In the genomic region with DNA sequence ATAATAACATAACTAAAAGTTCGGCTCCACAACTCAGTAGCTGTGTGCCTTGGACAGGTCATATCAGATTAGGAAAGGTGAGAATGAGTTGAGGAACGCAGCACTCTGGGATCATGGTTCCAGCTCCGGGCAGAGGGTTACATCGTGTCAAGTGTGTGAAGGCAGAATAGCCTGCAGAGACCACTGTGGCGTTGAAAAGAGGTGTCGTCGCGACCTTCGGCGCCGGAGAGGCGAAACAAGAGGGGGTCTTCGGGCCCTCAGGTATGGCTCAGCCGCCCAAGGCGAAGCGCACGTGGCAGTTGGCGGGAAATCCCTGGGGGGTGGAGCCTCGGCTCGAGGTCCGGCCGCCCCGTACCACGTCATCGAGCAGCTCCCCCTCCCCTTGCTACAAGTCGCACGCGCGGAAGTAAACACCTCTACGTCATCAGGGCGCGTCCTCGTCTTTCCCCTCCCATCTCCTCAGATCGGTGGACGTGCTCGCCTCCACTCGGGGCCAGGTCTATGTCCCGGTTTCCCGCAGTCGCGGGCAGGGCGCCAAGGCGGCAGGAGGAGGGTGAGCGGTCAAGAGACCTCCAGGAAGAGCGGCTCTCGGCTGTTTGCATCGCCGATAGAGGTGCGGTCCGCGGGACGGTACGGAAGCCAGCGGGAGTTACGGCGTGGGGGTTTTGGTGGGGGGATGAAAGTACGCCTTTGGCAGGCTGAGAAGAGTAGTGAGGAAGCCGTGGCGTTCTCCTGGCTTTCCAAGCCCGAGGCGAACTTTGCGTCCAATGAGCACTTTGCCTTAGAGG, we compare ENCODE assay signal across 8 cellular contexts. TPM values are rescaled to one million over a fixed set of nuclear protein-coding genes. Genes with fewer than 3 reads are reported as not detected.
DNase-seq lines count a peak whose midpoint lies in the region; ATAC-seq, FAIRE-seq and TF ChIP-seq lines count a peak whose summit lies in the region.

A gene with protein sequence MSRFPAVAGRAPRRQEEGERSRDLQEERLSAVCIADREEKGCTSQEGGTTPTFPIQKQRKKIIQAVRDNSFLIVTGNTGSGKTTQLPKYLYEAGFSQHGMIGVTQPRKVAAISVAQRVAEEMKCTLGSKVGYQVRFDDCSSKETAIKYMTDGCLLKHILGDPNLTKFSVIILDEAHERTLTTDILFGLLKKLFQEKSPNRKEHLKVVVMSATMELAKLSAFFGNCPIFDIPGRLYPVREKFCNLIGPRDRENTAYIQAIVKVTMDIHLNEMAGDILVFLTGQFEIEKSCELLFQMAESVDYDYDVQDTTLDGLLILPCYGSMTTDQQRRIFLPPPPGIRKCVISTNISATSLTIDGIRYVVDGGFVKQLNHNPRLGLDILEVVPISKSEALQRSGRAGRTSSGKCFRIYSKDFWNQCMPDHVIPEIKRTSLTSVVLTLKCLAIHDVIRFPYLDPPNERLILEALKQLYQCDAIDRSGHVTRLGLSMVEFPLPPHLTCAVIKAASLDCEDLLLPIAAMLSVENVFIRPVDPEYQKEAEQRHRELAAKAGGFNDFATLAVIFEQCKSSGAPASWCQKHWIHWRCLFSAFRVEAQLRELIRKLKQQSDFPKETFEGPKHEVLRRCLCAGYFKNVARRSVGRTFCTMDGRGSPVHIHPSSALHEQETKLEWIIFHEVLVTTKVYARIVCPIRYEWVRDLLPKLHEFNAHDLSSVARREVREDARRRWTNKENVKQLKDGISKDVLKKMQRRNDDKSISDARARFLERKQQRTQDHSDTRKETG (plus strand): TSS at position 440 of the 788 bp plus-strand sequence. CDS start 62 bp downstream, at position 502.

- peak; percentile 73 for ATAC-seq in GM18867 (IDR thresholded peaks at IDR 0.05; ENCODE audit: unreplicated experiment)
- peak; percentile 79 for ATAC-seq in HG03135 (IDR thresholded peaks at IDR 0.05; ENCODE audit: unreplicated experiment)

- intact Hi-C loops in mammary epithelial cell (cut with micrococcal nuclease), result loop anchor here (2.0 kb wide), 1 partner anchor 53 kb away; a partner anchor contains a TSS

- peaks cover 20% of the 10 kb centered on the region for H3K79me2 ChIP-seq in mammary epithelial cell (ENCODE audit: insufficient read depth, low read length)

- no peak for FAIRE-seq in small intestine (lab: Jason Lieb, UNC)

- H3K27me3 ChIP-seq in mammary epithelial cell (ENCODE audit: insufficient read depth, low read length) (no peaks in the 10 kb centered on the region), small intestine (ENCODE audit: control insufficient read depth in 2 of 2, insufficient read depth in 2 of 2, low read length in 2 of 2) (no peaks in the 10 kb centered on the region)

- CTCF ChIA-PET in mammary epithelial cell (lab: Charles Lee; ENCODE audit: low non-redundant PET), result no interaction called here

- in situ Hi-C loops in mammary epithelial cell (cut with MboI; ENCODE audit: low sequenced_read_pairs in 2 of 2), result loop anchor here in 1 of 2 donors (25.0 kb wide), 1 partner anchor 253 kb away; no protein-coding TSS in a partner anchor

- DNase-seq in 8988T (peak; percentile 69), NCI-H2227 treated with DMSO at 0.1 percent for 48 hours (lab: John Stamatoyannopoulos, UW) (peak; percentile 95), mammary epithelial cell (peak; percentile 83), iPS-NIHi11 (ENCODE audit: low spot score) (peak; percentile 97), small intestine (peak; percentile 89)

- H3K27ac ChIP-seq in mammary epithelial cell (ENCODE audit: insufficient read depth, low read depth, low read length) (peak within 1 kb of the TSS; percentile 87), small intestine (ENCODE audit: low read depth in 1 of 2, low read length in 1 of 2) (peak within 1 kb of the TSS; percentile 6 to 85)

- H3K4me2 ChIP-seq in mammary epithelial cell (ENCODE audit: insufficient read depth, low read depth, low read length), result peak within 1 kb of the TSS; percentile 79

- H3K4me1 ChIP-seq in mammary epithelial cell (ENCODE audit: insufficient read depth, low read length) (peaks cover 9% of the 10 kb centered on the region), small intestine (ENCODE audit: control insufficient read depth in 2 of 2, insufficient read depth in 1 of 2, low read depth in 1 of 2, low read length in 1 of 2) (no peaks in the 10 kb centered on the region)

- H4K20me1 ChIP-seq in mammary epithelial cell (ENCODE audit: insufficient read depth, low read length), result no peaks in the 10 kb centered on the region

- 10% methylated on average over 34 of the region's 62 CpGs for whole genome bisulfite sequencing in mammary epithelial cell (ENCODE audit: low coverage, missing lambda C conversion rate)
- WGBS in small intestine, 3 donors, result 8 to 16% (median 13%) methylated on average over 61 to 62 of the region's 62 CpGs

- H3K36me3 ChIP-seq in mammary epithelial cell (ENCODE audit: insufficient read depth, low read length), result no peaks in the 10 kb centered on the region
- no peaks in the 10 kb centered on the region for H3K36me3 ChIP-seq in small intestine (ENCODE audit: control insufficient read depth in 2 of 2, insufficient read depth in 2 of 2, low read length in 2 of 2)

- peak within 1 kb of the TSS; percentile 89 for H3K9ac ChIP-seq in mammary epithelial cell (ENCODE audit: insufficient read depth, low read length)

- H3K4me3 ChIP-seq in WI38 (ENCODE audit: low read depth, low read length) (peak within 1 kb of the TSS; percentile 100), mammary epithelial cell (replicated peaks in 1 of 3; ENCODE audit: insufficient read depth in 1 of 3, low read depth in 2 of 3, low read length in 3 of 3) (peak within 1 kb of the TSS; percentile 93 to 98 (median 95)), small intestine (ENCODE audit: low read depth in 1 of 2, low read length in 2 of 2) (peak within 1 kb of the TSS; percentile 72 to 85)

- dilution Hi-C loops in mammary epithelial cell (cut with HindIII; ENCODE audit: low sequenced_read_pairs), result no loop called here

- TF ChIP-seq CTCF in WI38 (IDR thresholded peaks at IDR 0.05; ENCODE audit: low read depth, low read length), result no peak
- TF ChIP-seq CTCF in mammary epithelial cell (conservative IDR thresholded peaks at IDR 0.05 in 1 of 2, IDR thresholded peaks at IDR 0.05 in 1 of 2; ENCODE audit: extremely low read depth in 1 of 2, insufficient read depth in 1 of 2, low read depth in 1 of 2, low read length in 2 of 2), result no peak

- H3K9me3 ChIP-seq in mammary epithelial cell (replicated peaks; ENCODE audit: insufficient read depth, low read length) (no peaks in the 10 kb centered on the region), small intestine (ENCODE audit: control insufficient read depth, low read depth) (no peaks in the 10 kb centered on the region)

- H2AFZ ChIP-seq in mammary epithelial cell (ENCODE audit: low read depth, low read length), result peak within 1 kb of the TSS; percentile 100

- BruUV-seq in mammary epithelial cell (replicated peaks; lab: Mats Ljungman, UMichigan), result TSS peak; percentile 35

RNA-seq across cellular contexts. Expression of the gene that starts here (rescaled TPM):
- total RNA-seq in mammary epithelial cell, result 10 to 100 TPM; 22.5 to 42.7 TPM
- polyA plus RNA-seq in mammary epithelial cell (15.1 TPM), small intestine (10 to 100 TPM in 2 of 3 donors, 1 to 10 TPM in 1; 9.6 to 14.7 (median 10.3) TPM)
- polyA minus RNA-seq in mammary epithelial cell, result 23.0 TPM

Comparison
In these comparisons a context has a peak if more than half of its experiments do, and no peak if none do; other contexts are left out.
1. Peak in every context shown above with its lines: DNase-seq, ATAC-seq, H3K4me3 ChIP-seq and H3K27ac ChIP-seq.